ENCODE assay signal across 1 cellular context in the genomic region with DNA sequence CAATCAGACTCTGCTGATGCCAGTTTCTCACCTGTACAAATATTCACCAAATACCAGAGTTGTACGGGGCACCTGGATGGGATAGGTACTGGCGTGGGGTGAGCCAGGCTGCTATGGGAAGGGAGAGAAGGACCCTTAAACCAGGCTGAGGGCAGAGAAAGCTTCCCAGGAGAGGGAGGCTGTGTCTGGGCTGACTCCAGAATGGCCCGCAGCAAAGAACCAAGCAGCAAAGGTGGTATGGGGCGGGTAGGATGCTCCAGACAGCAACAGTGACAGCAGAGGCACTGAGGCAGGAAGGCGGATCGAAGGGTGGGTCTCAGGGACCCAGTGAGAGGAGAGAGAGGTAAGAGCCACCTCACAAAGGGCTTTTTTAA.
TF ChIP-seq lines count a peak whose summit lies in the region.

No MANE protein-coding gene starts in this region.

TF ChIP-seq in IMR-90, 13 proteins besides CTCF, POLR2A, EP300 and RAD21:
- TF ChIP-seq RFX5 (IDR thresholded peaks at IDR 0.05; ENCODE audit: low read depth, low read length) (no peak), MAZ (IDR thresholded peaks at IDR 0.05; ENCODE audit: borderline replicate concordance, low read depth, low read length) (no peak), RCOR1 (IDR thresholded peaks at IDR 0.05; ENCODE audit: insufficient replicate concordance, low read length) (no peak), CEBPB (IDR thresholded peaks at IDR 0.05; ENCODE audit: low read depth, low read length) (no peak), MAFK (IDR thresholded peaks at IDR 0.05; ENCODE audit: low read depth, low read length) (no peak), BHLHE40 (IDR thresholded peaks at IDR 0.05; ENCODE audit: low read depth, low read length) (no peak), FOS (IDR thresholded peaks at IDR 0.05; ENCODE audit: low read depth, low read length) (no peak), MXI1 (IDR thresholded peaks at IDR 0.05; ENCODE audit: borderline replicate concordance, low read depth, low read length) (no peak), SMC3 (IDR thresholded peaks at IDR 0.05; ENCODE audit: low read depth, low read length) (no peak), CHD1 (IDR thresholded peaks at IDR 0.05; ENCODE audit: low read depth, low read length) (no peak), NFE2L2 (IDR thresholded peaks at IDR 0.05; ENCODE audit: low read depth, low read length) (no peak)
- TF ChIP-seq, protein P1, sequence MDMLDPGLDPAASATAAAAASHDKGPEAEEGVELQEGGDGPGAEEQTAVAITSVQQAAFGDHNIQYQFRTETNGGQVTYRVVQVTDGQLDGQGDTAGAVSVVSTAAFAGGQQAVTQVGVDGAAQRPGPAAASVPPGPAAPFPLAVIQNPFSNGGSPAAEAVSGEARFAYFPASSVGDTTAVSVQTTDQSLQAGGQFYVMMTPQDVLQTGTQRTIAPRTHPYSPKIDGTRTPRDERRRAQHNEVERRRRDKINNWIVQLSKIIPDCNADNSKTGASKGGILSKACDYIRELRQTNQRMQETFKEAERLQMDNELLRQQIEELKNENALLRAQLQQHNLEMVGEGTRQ (IDR thresholded peaks at IDR 0.05; ENCODE audit: low read depth, low read length), result no peak
- TF ChIP-seq, protein P2, sequence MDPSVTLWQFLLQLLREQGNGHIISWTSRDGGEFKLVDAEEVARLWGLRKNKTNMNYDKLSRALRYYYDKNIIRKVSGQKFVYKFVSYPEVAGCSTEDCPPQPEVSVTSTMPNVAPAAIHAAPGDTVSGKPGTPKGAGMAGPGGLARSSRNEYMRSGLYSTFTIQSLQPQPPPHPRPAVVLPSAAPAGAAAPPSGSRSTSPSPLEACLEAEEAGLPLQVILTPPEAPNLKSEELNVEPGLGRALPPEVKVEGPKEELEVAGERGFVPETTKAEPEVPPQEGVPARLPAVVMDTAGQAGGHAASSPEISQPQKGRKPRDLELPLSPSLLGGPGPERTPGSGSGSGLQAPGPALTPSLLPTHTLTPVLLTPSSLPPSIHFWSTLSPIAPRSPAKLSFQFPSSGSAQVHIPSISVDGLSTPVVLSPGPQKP (IDR thresholded peaks at IDR 0.05; ENCODE audit: borderline replicate concordance, low read depth, low read length), result no peak
